In the genomic region with DNA sequence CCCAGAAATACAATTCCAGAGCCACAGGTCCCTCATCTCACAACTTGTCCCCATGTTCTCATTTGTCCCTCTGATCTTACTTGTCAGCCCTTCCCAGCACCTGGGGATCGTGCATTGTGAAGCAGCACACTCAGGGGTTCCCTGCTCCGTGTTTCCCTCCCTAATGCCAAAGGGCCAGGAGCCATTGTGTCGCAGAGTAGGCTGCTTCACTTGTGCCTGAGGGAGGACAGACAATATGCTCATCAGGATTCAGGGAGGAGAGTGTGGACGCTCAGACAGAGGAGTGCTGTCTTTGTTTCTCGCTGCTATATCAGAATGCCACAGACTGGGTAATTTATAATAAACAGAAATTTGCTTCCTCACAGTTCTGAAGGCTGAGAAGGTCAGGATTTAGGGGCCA, we compare ENCODE assay signal across 18 cellular contexts.
"Had no signal": no experiment of that assay in that cellular context is flagged by ENCODE, and none has a peak within 500 bp of the region (broad histone marks: within the 10 kb centered on the region; RNA-seq: fewer than 3 reads in every experiment).

No MANE protein-coding gene starts in this region.

- H3K27me3 ChIP-seq: heart left ventricle, spleen, transverse colon had no signal

- H2AFZ ChIP-seq: parathyroid adenoma had no signal

- H3K4me3 ChIP-seq: coronary artery, prostate gland, thoracic aorta, transverse colon had no signal

- H3K79me2 ChIP-seq: parathyroid adenoma had no signal

- DNase-seq: effector CD4-positive, alpha-beta T cell; foreskin melanocyte; heart left ventricle; hippocampal formation; left colon; natural killer cell; spleen; stimulated activated CD4-positive, alpha-beta T cell treated with anti-CD3 and anti-CD28 coated beads, Interleukin-15, amount 100 ng/mL, for 24 hours; stimulated activated CD4-positive, alpha-beta T cell treated with anti-CD3 and anti-CD28 coated beads, Interleukin-1b, Interleukin-23, amount 100 ng/mL, for 48 hours; stimulated activated CD4-positive, alpha-beta T cell treated with anti-CD3 and anti-CD28 coated beads, Interleukin-4, amount 100 ng/mL, for 4 hours; stimulated activated naive B cell treated with anti-CD40 and anti-IgM and Interleukin-4, amounts not matched to agents 10 μg/mL and 1 μg/mL and 100 μg/mL, for 72 hours; stimulated activated naive CD8-positive, alpha-beta T cell treated with anti-CD3 and anti-CD28 coated beads, Interleukin-15, amount 100 ng/mL, for 72 hours; transverse colon had no signal

- H3K36me3 ChIP-seq: heart left ventricle, prostate gland, spleen, thoracic aorta, transverse colon had no signal

- H3K9ac ChIP-seq: parathyroid adenoma had no signal

- ATAC-seq: heart left ventricle; left colon; natural killer cell; sciatic nerve; stimulated activated naive B cell treated with anti-CD40 and anti-IgM and Interleukin-4, amounts not matched to agents 10 μg/mL and 1 μg/mL and 100 μg/mL, for 72 hours; stimulated activated naive CD8-positive, alpha-beta T cell treated with anti-CD3 and anti-CD28 coated beads, Interleukin-15, amount 100 ng/mL, for 72 hours had no signal

- H3K27ac ChIP-seq: coronary artery, heart left ventricle, parathyroid adenoma, prostate gland, spleen, thoracic aorta, transverse colon had no signal

- H3K9me3 ChIP-seq: prostate gland, thoracic aorta, transverse colon had no signal

- H3K4me1 ChIP-seq: heart left ventricle, parathyroid adenoma, prostate gland, spleen, transverse colon had no signal
